8 cellular contexts compared by ENCODE assay signal in genomic region chr10:119206603-119207366, GRCh38. TPM values are rescaled to one million over a fixed set of nuclear protein-coding genes. Genes with fewer than 3 reads are reported as not detected.
A peak's percentile ranks its signal among the peaks of the same experiment; 100 is the strongest.
DNase-seq lines count a peak whose midpoint lies in the region; ATAC-seq and TF ChIP-seq lines count a peak whose summit lies in the region.

No MANE protein-coding gene starts in this region.

- peak overlapping the region; percentile 71 to 90 for H3K9ac ChIP-seq in colonic mucosa (ENCODE audit: low read depth in 2 of 2, low read length in 2 of 2)

- no peaks in the 10 kb centered on the region for H3K9me3 Mint-ChIP-seq in HFFc6
- H3K9me3 Mint-ChIP-seq in activated CD4-positive, alpha-beta T cell treated with anti-CD3 and anti-CD28 coated beads for 36 hours (ENCODE audit: low read depth), result no peaks in the 10 kb centered on the region

- TF ChIP-seq CTCF in HFFc6 (IDR thresholded peaks at IDR 0.05) (peak; percentile 86), colonic mucosa (IDR thresholded peaks at IDR 0.05) (peak; percentile 47)

- H3K27ac ChIP-seq in colonic mucosa, result peak overlapping the region; percentile 94

- intact Hi-C loops in activated CD4-positive, alpha-beta T cell treated with anti-CD3 and anti-CD28 coated beads for 36 hours (cut with DNase I, micrococcal nuclease), result loop anchor here (1.0 to 5.0 kb wide), 16 partner anchors 28 to 520 kb away; partner anchors contain the start of genes RGS10 (in 2 of the 2), SFXN4 (in 2 of the 2), BAG3 (in 1 of the 2) and EIF3A (in 1 of the 2)
- intact Hi-C loops in colonic mucosa (cut with DNase I), result no loop called here

- POLR2A ChIA-PET in activated CD4-positive, alpha-beta T cell treated with anti-CD3 and anti-CD28 coated beads for 36 hours (lab: Charles Lee), result interaction anchor here (0.6 to 1.3 kb wide), 9 partner anchors 8 to 323 kb away, joined by 3 to 8 read pairs (median 3); no protein-coding TSS in a partner anchor

- no peaks in the 10 kb centered on the region; the same call in 1 of the 2 replicates for H3K27me3 Mint-ChIP-seq in HFFc6 (ENCODE audit: insufficient read depth)
- no peaks in the 10 kb centered on the region for H3K27me3 Mint-ChIP-seq in activated CD4-positive, alpha-beta T cell treated with anti-CD3 and anti-CD28 coated beads for 36 hours

- peak overlapping the region; percentile 87 for H3K27ac Mint-ChIP-seq in HFFc6
- peak overlapping the region; percentile 93 for H3K27ac Mint-ChIP-seq in activated CD4-positive, alpha-beta T cell treated with anti-CD3 and anti-CD28 coated beads for 36 hours

- H3K4me1 Mint-ChIP-seq in HFFc6 (ENCODE audit: low read depth), result peaks cover 59% of the 10 kb centered on the region
- H3K4me1 Mint-ChIP-seq in activated CD4-positive, alpha-beta T cell treated with anti-CD3 and anti-CD28 coated beads for 36 hours, result peaks cover 33% of the 10 kb centered on the region

- H3K9me3 ChIP-seq in colonic mucosa, result no peaks in the 10 kb centered on the region

- H3K4me3 Mint-ChIP-seq in HFFc6, result peak overlapping the region; percentile 82
- H3K4me3 Mint-ChIP-seq in activated CD4-positive, alpha-beta T cell treated with anti-CD3 and anti-CD28 coated beads for 36 hours, result peak overlapping the region; percentile 92

- ATAC-seq in activated CD4-positive, alpha-beta T cell treated with anti-CD3 and anti-CD28 coated beads for 36 hours, result peak; percentile 45
- ATAC-seq in left lobe of liver, result peak; percentile 75

- CTCF ChIA-PET in activated CD4-positive, alpha-beta T cell treated with anti-CD3 and anti-CD28 coated beads for 36 hours (lab: Charles Lee), result interaction anchor here (0.5 to 7.2 kb wide), 47 partner anchors 12 to 389 kb away, joined by 3 to 35 read pairs (median 5); no protein-coding TSS in a partner anchor

- peak overlapping the region; percentile 58 for H3K4me3 ChIP-seq in colonic mucosa

- H3K27me3 ChIP-seq in colonic mucosa, result no peaks in the 10 kb centered on the region

- no peaks in the 10 kb centered on the region for H3K36me3 Mint-ChIP-seq in HFFc6 (ENCODE audit: low read depth)
- H3K36me3 Mint-ChIP-seq in activated CD4-positive, alpha-beta T cell treated with anti-CD3 and anti-CD28 coated beads for 36 hours (ENCODE audit: low read depth), result no peaks in the 10 kb centered on the region

- no peaks in the 10 kb centered on the region for H3K4me1 ChIP-seq in colonic mucosa

- H3K36me3 ChIP-seq in colonic mucosa, result no peaks in the 10 kb centered on the region

- DNase-seq in NCI-H146 (lab: John Stamatoyannopoulos, UW) (peak; percentile 70), NCI-H146 treated with DMSO at 0.1 percent for 48 hours (lab: John Stamatoyannopoulos, UW; ENCODE audit: unreplicated experiment) (no peak), HFFc6 (peak; percentile 37), MV-4-11 (lab: John Stamatoyannopoulos, UW) (peak; percentile 57), colonic mucosa (peak; percentile 66), left lobe of liver (ENCODE audit: low spot score) (peak; percentile 77)
- DNase-seq in activated CD4-positive, alpha-beta T cell treated with anti-CD3 and anti-CD28 coated beads for 36 hours, result peak; percentile 85
- DNase-seq in stimulated activated CD4-positive, alpha-beta T cell treated with anti-CD3 and anti-CD28 coated beads, Interleukin-1b, Interleukin-23, amount 100 ng/mL, for 48 hours, result peak; percentile 61

RNA-seq across cellular contexts. Expression of gene GRK5, which starts 0.6 kb away (rescaled TPM):
- 10 to 100 TPM in 4 of 6 experiments, 1 to 10 TPM in 2; 9.7 to 16.8 (median 15.9) TPM for total RNA-seq in HFFc6 (2021; fragmentation: NEBNext Ultra II Directional; extraction: Animal tissue kit (Norgen Biotek cat#: 25700))
- total RNA-seq in activated CD4-positive, alpha-beta T cell treated with anti-CD3 and anti-CD28 coated beads for 36 hours, result 10 to 100 TPM; 21.2 to 24.8 TPM
- total RNA-seq in colonic mucosa, result 10 to 100 TPM in 1 of 2 donors, 1 to 10 TPM in 1; 4.6 to 12.7 TPM
- total RNA-seq in left lobe of liver, result 8.4 TPM

RNA-seq across cellular contexts. Expression of gene PRDX3, which starts 28.2 kb away (rescaled TPM):
- total RNA-seq in HFFc6 (2021; fragmentation: NEBNext Ultra II Directional; extraction: Animal tissue kit (Norgen Biotek cat#: 25700)), result 100 to 1,000 TPM; 156 to 183 (median 171) TPM
- 100 to 1,000 TPM; 160 to 217 TPM for total RNA-seq in activated CD4-positive, alpha-beta T cell treated with anti-CD3 and anti-CD28 coated beads for 36 hours
- total RNA-seq in colonic mucosa (100 to 1,000 TPM; 147 to 156 TPM), left lobe of liver (157 TPM)

RNA-seq across cellular contexts. Expression of gene SFXN4, which starts 41.3 kb away (rescaled TPM):
- 10 to 100 TPM; 10.9 to 18.5 (median 14.2) TPM for total RNA-seq in HFFc6 (2021; fragmentation: NEBNext Ultra II Directional; extraction: Animal tissue kit (Norgen Biotek cat#: 25700))
- 10 to 100 TPM; 38.7 to 44.7 TPM for total RNA-seq in activated CD4-positive, alpha-beta T cell treated with anti-CD3 and anti-CD28 coated beads for 36 hours
- total RNA-seq in colonic mucosa, result 10 to 100 TPM; 29.4 to 37.2 TPM
- total RNA-seq in left lobe of liver, result 17.8 TPM
